ENCODE assay signal across 19 cellular contexts in the genomic region with DNA sequence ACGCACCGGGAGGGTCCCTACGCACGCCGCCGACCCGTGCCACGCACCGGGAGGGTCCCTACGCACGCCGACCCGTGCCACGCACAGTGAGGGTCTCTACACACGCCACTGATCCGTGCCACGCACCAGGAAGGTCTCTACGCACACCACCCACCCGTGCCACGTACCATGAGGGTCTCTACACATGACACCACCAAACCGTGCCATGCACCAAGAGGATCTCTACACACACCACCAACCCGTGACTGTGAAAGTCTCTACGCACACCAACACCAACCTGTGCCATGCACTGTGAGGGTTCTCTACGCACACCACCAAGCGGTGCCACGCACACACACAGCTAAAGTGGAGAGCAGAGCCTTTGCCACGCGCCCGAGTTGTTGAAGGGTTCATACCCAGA. TPM values are rescaled to one million over a fixed set of nuclear protein-coding genes. Genes with fewer than 3 reads are reported as not detected.
A peak's percentile ranks its signal among the peaks of the same experiment; 100 is the strongest.
DNase-seq lines count a peak whose midpoint lies in the region; ATAC-seq, FAIRE-seq and TF ChIP-seq lines count a peak whose summit lies in the region.
"Had no signal": no experiment of that assay in that cellular context is flagged by ENCODE, and none has a peak within 500 bp of the region (broad histone marks: within the 10 kb centered on the region; RNA-seq: fewer than 3 reads in every experiment).

No MANE protein-coding gene starts in this region.

- no peak for ATAC-seq in GM23338
- no peak for ATAC-seq in K562
- no peak for ATAC-seq in naive B cell (ENCODE audit: low read depth in 2 of 2)
- no peak for ATAC-seq in stimulated activated effector memory CD8-positive, alpha-beta T cell treated with anti-CD3 and anti-CD28 coated beads, Interleukin-12 subunit alpha, Interleukin-12 subunit beta, amount 100 ng/mL, for 72 hours

- no peak for TF ChIP-seq RAD21 in K562 (CRISPR knock-in tag; conservative IDR thresholded peaks at IDR 0.05 in 1 of 2, IDR thresholded peaks at IDR 0.05 in 1 of 2)

- H3K4me1 Mint-ChIP-seq in GM23338 (peaks cover 37% of the 10 kb centered on the region), naive B cell (peaks cover 37 to 51% (median 47%) of the 10 kb centered on the region in 3 donors)
- H3K4me1 Mint-ChIP-seq in stimulated activated effector memory CD8-positive, alpha-beta T cell treated with anti-CD3 and anti-CD28 coated beads, Interleukin-12 subunit alpha, Interleukin-12 subunit beta, amount 100 ng/mL, for 72 hours = peaks cover 37% of the 10 kb centered on the region

- H3K36me3 Mint-ChIP-seq in GM23338 (ENCODE audit: low read depth) (peaks cover 13% of the 10 kb centered on the region), naive B cell (peaks cover 0 to 7% of the 10 kb centered on the region in 2 donors)
- H3K36me3 Mint-ChIP-seq in stimulated activated effector memory CD8-positive, alpha-beta T cell treated with anti-CD3 and anti-CD28 coated beads, Interleukin-12 subunit alpha, Interleukin-12 subunit beta, amount 100 ng/mL, for 72 hours = peaks cover 33% of the 10 kb centered on the region
- H3K36me3 Mint-ChIP-seq: IgD-negative memory B cell had no signal

- H3K4me1 ChIP-seq in GM23338 (ENCODE audit: insufficient read depth) (peaks cover 23% of the 10 kb centered on the region), K562 (replicated peaks in 1 of 2; ENCODE audit: control insufficient read depth in 2 of 2, insufficient read depth in 2 of 2, low read length in 2 of 2) (peaks cover 0 to 46% of the 10 kb centered on the region in 2 experiments; a peak in 1 of 5 replicates), stomach smooth muscle (ENCODE audit: control insufficient read depth, insufficient read depth, low read length) (peaks cover 46% of the 10 kb centered on the region)

- H3K9me3 Mint-ChIP-seq in GM23338 (no peaks in the 10 kb centered on the region; the same call in 2 of the 3 replicates), naive B cell (no peaks in the 10 kb centered on the region)
- H3K9me3 Mint-ChIP-seq in stimulated activated effector memory CD8-positive, alpha-beta T cell treated with anti-CD3 and anti-CD28 coated beads, Interleukin-12 subunit alpha, Interleukin-12 subunit beta, amount 100 ng/mL, for 72 hours = no peaks in the 10 kb centered on the region
- H3K9me3 Mint-ChIP-seq: activated naive CD4-positive, alpha-beta T cell treated with anti-CD3 and anti-CD28 coated beads for 36 hours; activated T-cell treated with anti-CD3 and anti-CD28 coated beads, Interleukin-2, amount 50 U/mL, for 72 hours; central memory CD8-positive, alpha-beta T cell; IgD-negative memory B cell; T-cell had no signal

- intact Hi-C loops in K562 (cut with micrococcal nuclease) = no loop called here

- FAIRE-seq in K562 (lab: Jason Lieb, UNC) = no peak
- FAIRE-seq: frontal cortex, TTC549 had no signal

- 0 out of 2 replicates have a peak, but pooled peaks cover 3% of the 10 kb centered on the region for H3F3A ChIP-seq in GM23338 (replicated peaks; ENCODE audit: low read depth)

- no TSS peak for BruUV-seq in K562 (replicated peaks; lab: Mats Ljungman, UMichigan)

- CTCF ChIA-PET in K562 (lab: Yijun Ruan, JAX; ENCODE audit: low intra/inter-chr PET ratio) = no interaction called here

- H3K9me1 ChIP-seq in K562 (ENCODE audit: control insufficient read depth, insufficient read depth, low read length) = no peaks in the 10 kb centered on the region

- no peaks in the 10 kb centered on the region for H3K27me3 ChIP-seq in GM23338 (ENCODE audit: insufficient read depth)
- no peaks in the 10 kb centered on the region for H3K27me3 ChIP-seq in K562 (ENCODE audit: control insufficient read depth in 2 of 2, insufficient read depth in 2 of 2, low read length in 2 of 2)
- no peaks in the 10 kb centered on the region for H3K27me3 ChIP-seq in stomach smooth muscle (ENCODE audit: control insufficient read depth in 1 of 2, insufficient read depth in 2 of 2, low read length in 2 of 2)
- H3K27me3 ChIP-seq: pancreas, testis had no signal

- H3K79me2 ChIP-seq in GM23338 (replicated peaks; ENCODE audit: insufficient read depth) (peaks cover 76% of the 10 kb centered on the region), K562 (ENCODE audit: control insufficient read depth, insufficient read depth, low read length) (peaks cover 85% of the 10 kb centered on the region)

- in situ Hi-C loops in K562 (cut with MboI) = no loop called here

- 97% methylated on average over 21 of the region's 29 CpGs for WGBS in K562 (ENCODE audit: insufficient coverage, low coverage, missing lambda C conversion rate)

- H3K9me3 ChIP-seq in K562 (replicated peaks; ENCODE audit: control insufficient read depth, insufficient read depth, low read depth, low read length) = peaks cover 4% of the 10 kb centered on the region; the same call in 1 of the 2 replicates
- H3K9me3 ChIP-seq in stomach smooth muscle (ENCODE audit: control insufficient read depth in 2 of 2, low read length in 2 of 2) = no peaks in the 10 kb centered on the region
- H3K9me3 ChIP-seq: pancreas, testis had no signal

- H3K27me3 Mint-ChIP-seq in GM23338 (ENCODE audit: insufficient read depth, low read depth, poor library complexity) = peaks cover 27% of the 10 kb centered on the region
- no peaks in the 10 kb centered on the region for H3K27me3 Mint-ChIP-seq in naive B cell
- H3K27me3 Mint-ChIP-seq: central memory CD8-positive, alpha-beta T cell; IgD-negative memory B cell; T-cell had no signal

- H3K9ac ChIP-seq in K562 (ENCODE audit: insufficient read depth in 1 of 2, low read depth in 2 of 2, low read length in 2 of 2) = no peak overlapping the region
- H3K9ac ChIP-seq in stomach smooth muscle (ENCODE audit: low read length in 2 of 2) = peak overlapping the region in 1 of 2 donors; percentile 36

- peak overlapping the region; percentile 62; the same call in 1 of the 2 replicates for H3K27ac Mint-ChIP-seq in GM23338
- H3K27ac Mint-ChIP-seq in naive B cell = peak overlapping the region; percentile 56 to 95 (median 92)
- no peak overlapping the region for H3K27ac Mint-ChIP-seq in stimulated activated effector memory CD8-positive, alpha-beta T cell treated with anti-CD3 and anti-CD28 coated beads, Interleukin-12 subunit alpha, Interleukin-12 subunit beta, amount 100 ng/mL, for 72 hours
- H3K27ac Mint-ChIP-seq: activated naive CD4-positive, alpha-beta T cell treated with anti-CD3 and anti-CD28 coated beads for 36 hours; activated T-cell treated with anti-CD3 and anti-CD28 coated beads, Interleukin-2, amount 50 U/mL, for 72 hours had no signal

- H3K4me3 ChIP-seq in GM23338 (no peak overlapping the region), K562 (no peak overlapping the region), stomach smooth muscle (ENCODE audit: low read length in 2 of 2) (no peak overlapping the region)
- H3K4me3 ChIP-seq: lung, pancreas, testis had no signal

- H4K20me1 ChIP-seq in GM23338 (replicated peaks; ENCODE audit: insufficient read depth) = peaks cover 27% of the 10 kb centered on the region
- no peaks in the 10 kb centered on the region for H4K20me1 ChIP-seq in K562 (replicated peaks; ENCODE audit: control insufficient read depth, insufficient read depth, low read length)

- DNase-seq in GM23338 (ENCODE audit: low spot score) = no peak
- DNase-seq in K562 (ENCODE audit: extremely low read depth in 1 of 4, low spot score in 3 of 4) = no peak
- DNase-seq in naive B cell = no peak
- DNase-seq in NCI-H345 treated with DMSO at 0.1 percent for 48 hours (lab: John Stamatoyannopoulos, UW; ENCODE audit: unreplicated experiment) = no peak
- no peak for DNase-seq in stimulated activated effector memory CD8-positive, alpha-beta T cell treated with anti-CD3 and anti-CD28 coated beads, Interleukin-12 subunit alpha, Interleukin-12 subunit beta, amount 100 ng/mL, for 72 hours (ENCODE audit: low spot score in 2 of 2)
- no peak for DNase-seq in NOMO-1 (lab: John Stamatoyannopoulos, UW; ENCODE audit: unreplicated experiment in 2 of 2)
- no peak for DNase-seq in stimulated activated CD4-positive, alpha-beta T cell treated with anti-CD3 and anti-CD28 coated beads, Interleukin-1b, Interleukin-23, amount 100 ng/mL, for 48 hours

- no peaks in the 10 kb centered on the region for H3K9me2 ChIP-seq in GM23338 (ENCODE audit: insufficient read depth)

- no peak for TF ChIP-seq EP300 in K562 (IDR thresholded peaks at IDR 0.05; ENCODE audit: low read length)

- H3K36me3 ChIP-seq in GM23338 (ENCODE audit: insufficient read depth) = peaks cover 4% of the 10 kb centered on the region; the same call in 1 of the 2 replicates
- peaks cover 70% of the 10 kb centered on the region for H3K36me3 ChIP-seq in K562 (ENCODE audit: control insufficient read depth, insufficient read depth, low read length)
- H3K36me3 ChIP-seq in stomach smooth muscle (ENCODE audit: control insufficient read depth in 2 of 2, insufficient read depth in 2 of 2, low read length in 2 of 2) = peaks cover 6 to 7% of the 10 kb centered on the region in 2 donors

- no peak overlapping the region for H3K4me2 ChIP-seq in GM23338
- no peak overlapping the region for H3K4me2 ChIP-seq in K562 (ENCODE audit: insufficient read depth, low read length)

- H3K27ac ChIP-seq in GM23338 (ENCODE audit: low read depth) = peak overlapping the region; percentile 59; the same call in 1 of the 2 replicates
- H3K27ac ChIP-seq in K562 (ENCODE audit: extremely low read depth, low read depth, low read length) = no peak overlapping the region
- H3K27ac ChIP-seq in stomach smooth muscle (ENCODE audit: low read length) = peak overlapping the region; percentile 37
- H3K27ac ChIP-seq: HL-60, testis had no signal

- TF ChIP-seq POLR2A in K562 (conservative IDR thresholded peaks at IDR 0.05) = no peak

- POLR2A ChIA-PET in K562 (lab: Yijun Ruan, JAX) = no interaction called here

- no peak overlapping the region; the same call in 2 of the 3 replicates for H3K4me3 Mint-ChIP-seq in GM23338
- peak overlapping the region in 2 of 8 donors; percentile 15 to 45 for H3K4me3 Mint-ChIP-seq in naive B cell
- H3K4me3 Mint-ChIP-seq in stimulated activated effector memory CD8-positive, alpha-beta T cell treated with anti-CD3 and anti-CD28 coated beads, Interleukin-12 subunit alpha, Interleukin-12 subunit beta, amount 100 ng/mL, for 72 hours = no peak overlapping the region
- H3K4me3 Mint-ChIP-seq: activated naive CD4-positive, alpha-beta T cell treated with anti-CD3 and anti-CD28 coated beads for 36 hours; central memory CD8-positive, alpha-beta T cell had no signal

- TF ChIP-seq CTCF in GM23338 (conservative IDR thresholded peaks at IDR 0.05; ENCODE audit: low read depth in 2 of 2) (no peak), K562 (IDR thresholded peaks at IDR 0.05 in 2 of 3, conservative IDR thresholded peaks at IDR 0.05 in 1 of 3; ENCODE audit: insufficient read depth in 2 of 3, low read depth in 1 of 3, low read length in 3 of 3) (no peak)

- H2AFZ ChIP-seq in GM23338 = no peak overlapping the region
- no peak overlapping the region for H2AFZ ChIP-seq in K562 (ENCODE audit: low read depth, low read length)

RNA-seq across cellular contexts. Expression of gene ZNF787, which starts 16.7 kb away (rescaled TPM):
- 35.3 and 44.6 TPM in 2 replicates for total RNA-seq in GM23338 (2014; rRNA removed; shearing (Covaris generic))
- 12.5 and 15.9 TPM in 2 replicates for polyA plus RNA-seq in GM23338 (2016; fragmentation: Nextera tagmentation; extraction: Ambion mirVana)
- 17.6 and 47.4 TPM in 2 replicates for total RNA-seq in K562 (2011; cell fraction: chromatin; rRNA removed; ENCODE audit: low replicate concordance)
- 27.8 and 29.1 TPM in 2 replicates for total RNA-seq in K562 (2011; cell fraction: nucleolus; rRNA removed)
- total RNA-seq in K562 (2011; cell fraction: nucleoplasm; rRNA removed) = 19.5 and 20.7 TPM in 2 replicates
- total RNA-seq in K562 (2014; rRNA removed) = 77.6 and 84.0 TPM in 2 replicates
- 5.3 and 5.7 TPM in 2 replicates for total RNA-seq in K562 (2014; rRNA removed; fragmentation: Illumina TruSeq; extraction: Trizol)
- 26.1 and 30.6 TPM in 2 replicates for total RNA-seq in K562 (2015; rRNA removed; fragmentation: Illumina TruSeq; extraction: Trizol)
- total RNA-seq in K562 (2021) = 65.9 and 73.8 TPM in 2 replicates
- 7.3 and 10.9 TPM in 2 replicates for polyA plus RNA-seq in K562 (2011; rRNA removed)
- 11.1 and 55.5 TPM in 2 replicates for polyA plus RNA-seq in K562 (2011; cell fraction: cytosol; rRNA removed)
- 10.4 and 17.2 TPM in 2 replicates for polyA plus RNA-seq in K562 (2011; cell fraction: nucleus; rRNA removed)
- polyA plus RNA-seq in K562 (2012) = 35.3 and 37.8 TPM in 2 replicates
- polyA plus RNA-seq in K562 (2014; fragmentation: Illumina TruSeq; extraction: Trizol) = 6.9 and 20.9 TPM in 2 replicates
- under 1 TPM; 0.45 to 0.53 TPM for polyA plus RNA-seq in K562 (2014; fragmentation: Nextera tagmentation; extraction: Ambion mirVana)
- 51.1 and 54.4 TPM in 2 replicates for polyA plus RNA-seq in K562 (2014; rRNA removed)
- 1.8 and 3.2 TPM in 2 replicates for polyA minus RNA-seq in K562 (2011; rRNA and poly(A)+ RNA removed)
- polyA minus RNA-seq in K562 (2011; cell fraction: cytosol; rRNA and poly(A)+ RNA removed) = 20.8 and 30.9 TPM in 2 replicates
- polyA minus RNA-seq in K562 (2011; cell fraction: nucleus; rRNA and poly(A)+ RNA removed) = 6.3 and 6.7 TPM in 2 replicates
- 1 to 10 TPM; 1.4 to 4.7 (median 2.5) TPM for polyA plus RNA-seq in naive B cell (ENCODE audit: low read depth in 6 of 6)

RNA-seq across cellular contexts. Expression of gene ZNF444, which starts 36.7 kb away (rescaled TPM):
- total RNA-seq in GM23338 (2014; rRNA removed; shearing (Covaris generic)) = 58.5 and 60.5 TPM in 2 replicates
- polyA plus RNA-seq in GM23338 (2016; fragmentation: Nextera tagmentation; extraction: Ambion mirVana) = 23.6 and 25.1 TPM in 2 replicates
- total RNA-seq in K562 (2011; cell fraction: chromatin; rRNA removed; ENCODE audit: low replicate concordance) = 10.3 and 22.0 TPM in 2 replicates
- total RNA-seq in K562 (2011; cell fraction: nucleolus; rRNA removed) = 14.7 and 18.6 TPM in 2 replicates
- total RNA-seq in K562 (2011; cell fraction: nucleoplasm; rRNA removed) = 13.4 and 17.9 TPM in 2 replicates
- total RNA-seq in K562 (2014; rRNA removed) = 20.0 and 20.8 TPM in 2 replicates
- 2.0 and 2.8 TPM in 2 replicates for total RNA-seq in K562 (2014; rRNA removed; fragmentation: Illumina TruSeq; extraction: Trizol)
- total RNA-seq in K562 (2015; rRNA removed; fragmentation: Illumina TruSeq; extraction: Trizol) = 6.9 and 7.0 TPM in 2 replicates
- total RNA-seq in K562 (2021) = 38.8 and 40.0 TPM in 2 replicates
- polyA plus RNA-seq in K562 (2011; rRNA removed) = 6.1 and 7.4 TPM in 2 replicates
- polyA plus RNA-seq in K562 (2011; cell fraction: cytosol; rRNA removed) = 14.2 and 42.2 TPM in 2 replicates
- 10.7 and 21.0 TPM in 2 replicates for polyA plus RNA-seq in K562 (2011; cell fraction: nucleus; rRNA removed)
- polyA plus RNA-seq in K562 (2012) = 17.4 and 18.2 TPM in 2 replicates
- polyA plus RNA-seq in K562 (2014; fragmentation: Illumina TruSeq; extraction: Trizol) = 7.7 and 10.6 TPM in 2 replicates
- polyA plus RNA-seq in K562 (2014; fragmentation: Nextera tagmentation; extraction: Ambion mirVana) = under 1 TPM; 0.39 to 0.49 TPM
- polyA plus RNA-seq in K562 (2014; rRNA removed) = 24.3 and 28.4 TPM in 2 replicates
- 2.2 and 4.2 TPM in 2 replicates for polyA minus RNA-seq in K562 (2011; rRNA and poly(A)+ RNA removed)
- polyA minus RNA-seq in K562 (2011; cell fraction: cytosol; rRNA and poly(A)+ RNA removed) = 8.6 and 9.5 TPM in 2 replicates
- 2.8 and 3.4 TPM in 2 replicates for polyA minus RNA-seq in K562 (2011; cell fraction: nucleus; rRNA and poly(A)+ RNA removed)
- polyA plus RNA-seq in naive B cell (ENCODE audit: low read depth in 6 of 6) = 10 to 100 TPM in 5 of 6 donors, 1 to 10 TPM in 1; 9.7 to 24.6 (median 13.1) TPM
